Comparison of ENCODE assay signal across 9 cellular contexts in the genomic region with DNA sequence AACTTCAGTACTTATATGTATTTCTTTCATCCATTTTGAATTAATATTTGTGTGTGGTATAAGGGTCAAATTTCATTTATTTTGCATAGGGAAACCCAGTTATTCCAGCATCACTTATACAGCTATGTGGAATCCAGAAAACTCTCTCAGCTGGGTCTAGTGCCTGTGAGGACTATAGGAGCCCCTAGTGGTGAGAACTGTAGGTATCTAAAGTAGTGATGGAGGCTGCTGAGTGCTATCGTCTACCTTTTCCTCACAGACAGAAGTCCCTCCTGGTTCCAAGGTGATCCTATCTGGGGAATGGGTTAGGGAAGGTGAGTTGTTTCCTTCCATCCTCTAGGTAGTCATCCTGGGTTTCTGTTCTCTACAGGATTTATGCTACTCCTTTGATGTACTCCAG.
DNase-seq lines count a peak whose midpoint lies in the region; ATAC-seq and TF ChIP-seq lines count a peak whose summit lies in the region.
"Had no signal": no experiment of that assay in that cellular context is flagged by ENCODE, and none has a peak within 500 bp of the region (broad histone marks: within the 10 kb centered on the region; RNA-seq: fewer than 3 reads in every experiment).

No MANE protein-coding gene starts in this region.

- CTCF ChIA-PET in AG04450 (lab: Charles Lee), result interaction anchor here (0.6 kb wide), 1 partner anchor 11 kb away, joined by 6 read pairs; no protein-coding TSS in a partner anchor

- H3K4me1 Mint-ChIP-seq in activated T-cell treated with anti-CD3 and anti-CD28 coated beads, Interleukin-2, amount 50 U/mL, for 4 hours (ENCODE audit: low read depth), result no peaks in the 10 kb centered on the region

- H3K27me3 Mint-ChIP-seq in activated T-cell treated with anti-CD3 and anti-CD28 coated beads, Interleukin-2, amount 50 U/mL, for 4 hours (ENCODE audit: low read depth), result no peaks in the 10 kb centered on the region

- no peaks in the 10 kb centered on the region for H3K36me3 ChIP-seq in vagina
- H3K36me3 ChIP-seq: stomach had no signal

- POLR2A ChIA-PET in AG04450 (lab: Yijun Ruan, JAX), result no interaction called here

- intact Hi-C loops in vagina (cut with DNase I), result no loop called here

- H3K4me3 ChIP-seq in AG04450 (ENCODE audit: low read depth, low read length) (no peak overlapping the region), vagina (no peak overlapping the region)
- H3K4me3 ChIP-seq: stomach had no signal

- no peaks in the 10 kb centered on the region for H3K36me3 Mint-ChIP-seq in activated T-cell treated with anti-CD3 and anti-CD28 coated beads, Interleukin-2, amount 50 U/mL, for 4 hours (ENCODE audit: insufficient read depth)

- H3K27me3 ChIP-seq in AG04450 (ENCODE audit: control insufficient read depth, insufficient read depth, low read length), result no peaks in the 10 kb centered on the region
- H3K27me3 ChIP-seq in vagina, result no peaks in the 10 kb centered on the region
- H3K27me3 ChIP-seq: stomach had no signal

- H3K9me3 ChIP-seq in AG04450 (ENCODE audit: control insufficient read depth, insufficient read depth, low read length) (no peaks in the 10 kb centered on the region), vagina (no peaks in the 10 kb centered on the region)

- H3K4me1 ChIP-seq in vagina, result no peaks in the 10 kb centered on the region

- no peak overlapping the region for H3K4me3 Mint-ChIP-seq in activated T-cell treated with anti-CD3 and anti-CD28 coated beads, Interleukin-2, amount 50 U/mL, for 4 hours

- TF ChIP-seq POLR2A in vagina (IDR thresholded peaks at IDR 0.05), result no peak

- peaks cover 5% of the 10 kb centered on the region for H3K9me3 Mint-ChIP-seq in activated T-cell treated with anti-CD3 and anti-CD28 coated beads, Interleukin-2, amount 50 U/mL, for 4 hours

- peak; percentile 74 for ATAC-seq in GM18519 (IDR thresholded peaks at IDR 0.05; ENCODE audit: low FRiP score, unreplicated experiment)
- ATAC-seq in activated T-cell treated with anti-CD3 and anti-CD28 coated beads, Interleukin-2, amount 50 U/mL, for 4 hours, result no peak

- TF ChIP-seq CTCF in AG04450 (IDR thresholded peaks at IDR 0.05; ENCODE audit: low read depth, low read length) (peak; percentile 42), vagina (IDR thresholded peaks at IDR 0.05) (no peak)

- DNase-seq in AG04450 (ENCODE audit: low read depth, low spot score), result no peak
- DNase-seq in NCI-H524 (lab: John Stamatoyannopoulos, UW), result peak; percentile 1 to 29
- DNase-seq in fibroblast of gingiva (ENCODE audit: low read depth), result peak; percentile 12
- DNase-seq in activated T-cell treated with anti-CD3 and anti-CD28 coated beads, Interleukin-2, amount 50 U/mL, for 4 hours, result no peak
- DNase-seq in vagina (ENCODE audit: extremely low spot score in 2 of 2), result no peak
- DNase-seq in NCI-H2029 (lab: John Stamatoyannopoulos, UW), result no peak
- no peak for DNase-seq in occipital lobe (lab: John Stamatoyannopoulos, UW)
- DNase-seq: stomach had no signal

- no peak overlapping the region for H3K27ac ChIP-seq in AG04450 (ENCODE audit: low read depth, low read length)
- H3K27ac ChIP-seq in vagina, result no peak overlapping the region
- H3K27ac ChIP-seq: stomach had no signal

Comparison
In these comparisons a context has a peak if more than half of its experiments do, and no peak if none do; other contexts are left out.
1. DNase-seq: peak in NCI-H524 (2 of 2) and fibroblast of gingiva (single experiment); none in AG04450 (single experiment), activated T-cell treated with anti-CD3 and anti-CD28 coated beads, Interleukin-2, amount 50 U/mL, for 4 hours (single experiment), vagina (0 of 2), NCI-H2029 (single experiment) and occipital lobe (single experiment).